18 cellular contexts compared by ENCODE assay signal in genomic region chr11:93085097-93085496, GRCh38.
A peak's percentile ranks its signal among the peaks of the same experiment; 100 is the strongest.
DNase-seq lines count a peak whose midpoint lies in the region; ATAC-seq and FAIRE-seq lines count a peak whose summit lies in the region.
"Had no signal": no experiment of that assay in that cellular context is flagged by ENCODE, and none has a peak within 500 bp of the region (broad histone marks: within the 10 kb centered on the region; RNA-seq: fewer than 3 reads in every experiment).

No MANE protein-coding gene starts in this region.

- DNase-seq in AG08395 (ENCODE audit: low spot score) = peak; percentile 55
- DNase-seq in HCEC 1CT = peak; percentile 26
- peak; percentile 64 for DNase-seq in adipocyte (ENCODE audit: low read depth)
- peak; percentile 67 for DNase-seq in kidney tubule cell (ENCODE audit: low spot score)
- no peak for DNase-seq in activated naive CD4-positive, alpha-beta T cell treated with anti-CD3 and anti-CD28 coated beads, Interleukin-2, amount 10 ng/mL, durations not matched to agents 7 days and 5 days
- DNase-seq in small intestine = no peak
- DNase-seq: activated CD8-positive, alpha-beta memory T cell treated with anti-CD3 and anti-CD28 coated beads for 24 hours; gastrocnemius medialis; NCI-H1105 treated with DMSO at 0.1 percent for 48 hours; uterus had no signal

- H3K36me3 Mint-ChIP-seq in activated naive CD4-positive, alpha-beta T cell treated with anti-CD3 and anti-CD28 coated beads, Interleukin-2, amount 10 ng/mL, durations not matched to agents 7 days and 5 days = no peaks in the 10 kb centered on the region
- H3K36me3 Mint-ChIP-seq: WTC11 had no signal

- H3K9me3 ChIP-seq in adipocyte (ENCODE audit: control insufficient read depth, low read length) = no peaks in the 10 kb centered on the region
- no peaks in the 10 kb centered on the region for H3K9me3 ChIP-seq in small intestine (ENCODE audit: control insufficient read depth, low read depth)
- H3K9me3 ChIP-seq: gastrocnemius medialis, prostate gland, uterus had no signal

- no peaks in the 10 kb centered on the region for H3K9me3 Mint-ChIP-seq in activated naive CD4-positive, alpha-beta T cell treated with anti-CD3 and anti-CD28 coated beads, Interleukin-2, amount 10 ng/mL, durations not matched to agents 7 days and 5 days
- H3K9me3 Mint-ChIP-seq: central memory CD8-positive, alpha-beta T cell; WTC11 had no signal

- H3K27me3 Mint-ChIP-seq in activated naive CD4-positive, alpha-beta T cell treated with anti-CD3 and anti-CD28 coated beads, Interleukin-2, amount 10 ng/mL, durations not matched to agents 7 days and 5 days = peaks cover 8% of the 10 kb centered on the region
- H3K27me3 Mint-ChIP-seq: central memory CD8-positive, alpha-beta T cell had no signal

- no peaks in the 10 kb centered on the region for H3K27me3 ChIP-seq in adipocyte (replicated peaks; ENCODE audit: control insufficient read depth, insufficient read depth, low read length)
- no peaks in the 10 kb centered on the region for H3K27me3 ChIP-seq in small intestine (ENCODE audit: control insufficient read depth in 2 of 2, insufficient read depth in 2 of 2, low read length in 2 of 2)
- H3K27me3 ChIP-seq: gastrocnemius medialis, uterus had no signal

- WGBS in small intestine, 3 donors = 74 to 84% (median 79%) methylated on average over 2 of the region's 2 CpGs

- H3K36me3 ChIP-seq in adipocyte (ENCODE audit: control insufficient read depth, insufficient read depth, low read length, severe bottlenecking) (no peaks in the 10 kb centered on the region), small intestine (ENCODE audit: control insufficient read depth in 2 of 2, insufficient read depth in 2 of 2, low read length in 2 of 2) (no peaks in the 10 kb centered on the region)
- H3K36me3 ChIP-seq: gastrocnemius medialis, prostate gland, uterus had no signal

- ATAC-seq in GM19467 (IDR thresholded peaks at IDR 0.05; ENCODE audit: unreplicated experiment) = no peak
- no peak for ATAC-seq in HG03139 (IDR thresholded peaks at IDR 0.05; ENCODE audit: unreplicated experiment)
- ATAC-seq: gastrocnemius medialis, K562, Right ventricle myocardium inferior, WTC11 had no signal

- H3K27ac Mint-ChIP-seq in activated naive CD4-positive, alpha-beta T cell treated with anti-CD3 and anti-CD28 coated beads, Interleukin-2, amount 10 ng/mL, durations not matched to agents 7 days and 5 days = no peak overlapping the region
- H3K27ac Mint-ChIP-seq: WTC11 had no signal

- FAIRE-seq in small intestine (lab: Jason Lieb, UNC) = no peak
- FAIRE-seq: D721Med, K562 had no signal

- no peaks in the 10 kb centered on the region for H3K4me1 Mint-ChIP-seq in activated naive CD4-positive, alpha-beta T cell treated with anti-CD3 and anti-CD28 coated beads, Interleukin-2, amount 10 ng/mL, durations not matched to agents 7 days and 5 days
- H3K4me1 Mint-ChIP-seq: central memory CD8-positive, alpha-beta T cell had no signal

- H3K4me1 ChIP-seq in adipocyte (ENCODE audit: control insufficient read depth, insufficient read depth, low read length) (peaks cover 15% of the 10 kb centered on the region), small intestine (ENCODE audit: control insufficient read depth in 2 of 2, insufficient read depth in 1 of 2, low read depth in 1 of 2, low read length in 1 of 2) (no peaks in the 10 kb centered on the region)
- H3K4me1 ChIP-seq: gastrocnemius medialis, prostate gland, uterus had no signal

- CTCF ChIA-PET in activated naive CD4-positive, alpha-beta T cell treated with anti-CD3 and anti-CD28 coated beads, Interleukin-2, amount 10 ng/mL, durations not matched to agents 7 days and 5 days (lab: Charles Lee) = no interaction called here

- no peak overlapping the region for H3K27ac ChIP-seq in small intestine (ENCODE audit: low read depth in 1 of 2, low read length in 1 of 2)
- H3K27ac ChIP-seq: gastrocnemius medialis, prostate gland, uterus had no signal

- H3K9ac ChIP-seq in adipocyte (ENCODE audit: low read length) = peak overlapping the region; percentile 46

- H3K4me3 Mint-ChIP-seq in activated naive CD4-positive, alpha-beta T cell treated with anti-CD3 and anti-CD28 coated beads, Interleukin-2, amount 10 ng/mL, durations not matched to agents 7 days and 5 days = no peak overlapping the region
- H3K4me3 Mint-ChIP-seq: central memory CD8-positive, alpha-beta T cell; WTC11 had no signal

- H3K4me3 ChIP-seq in adipocyte (ENCODE audit: low read length) (peak overlapping the region; percentile 10), small intestine (ENCODE audit: low read depth in 1 of 2, low read length in 2 of 2) (no peak overlapping the region)
- H3K4me3 ChIP-seq: gastrocnemius medialis, K562, prostate gland, uterus had no signal

Comparison
In these comparisons a context has a peak if more than half of its experiments do, and no peak if none do; other contexts are left out.
1. DNase-seq: peak in AG08395 (single experiment), HCEC 1CT (single experiment), adipocyte (single experiment) and kidney tubule cell (single experiment); none in activated naive CD4-positive, alpha-beta T cell treated with anti-CD3 and anti-CD28 coated beads, Interleukin-2, amount 10 ng/mL, durations not matched to agents 7 days and 5 days (single experiment) and small intestine (single experiment).